8 cellular contexts compared by ENCODE assay signal in genomic region chr2:149587950-149588487, GRCh38. TPM values are rescaled to one million over a fixed set of nuclear protein-coding genes. Genes with fewer than 3 reads are reported as not detected.
DNase-seq lines count a peak whose midpoint lies in the region; ATAC-seq and TF ChIP-seq lines count a peak whose summit lies in the region.

No MANE protein-coding gene starts in this region.

- H3K4me3 ChIP-seq in Karpas-422 (ENCODE audit: low read length) (peak overlapping the region; percentile 99), coronary artery (peak overlapping the region; percentile 80), neuronal stem cell (ENCODE audit: low read length in 2 of 2) (peak overlapping the region; percentile 31 to 88)

- H2BK15ac ChIP-seq in neuronal stem cell (ENCODE audit: low read length) = no peak overlapping the region

- H3K4me2 ChIP-seq in Karpas-422 (ENCODE audit: low read depth, low read length, poor library complexity, severe bottlenecking) = peak overlapping the region; percentile 94
- H3K4me2 ChIP-seq in neuronal stem cell (ENCODE audit: insufficient read depth, low read length, poor library complexity, severe bottlenecking) = peak overlapping the region; percentile 57

- H3K14ac ChIP-seq in neuronal stem cell (ENCODE audit: low read length) = no peak overlapping the region

- DNase-seq in Karpas-422 (no peak), coronary artery (ENCODE audit: low spot score) (no peak), neuronal stem cell (ENCODE audit: low spot score) (no peak), NCI-H748 (lab: John Stamatoyannopoulos, UW; ENCODE audit: unreplicated experiment) (no peak), HuH-7.5 (ENCODE audit: low spot score) (no peak), posterior cingulate gyrus (no peak)

- WGBS in neuronal stem cell (ENCODE audit: extremely low coverage in 2 of 2, insufficient read length in 2 of 2, insufficient replicate concordance in 1 of 2), 2 donors = no CpG with 5 or more reads among the region's 10 CpGs

- H4K91ac ChIP-seq in neuronal stem cell (ENCODE audit: low read depth, low read length, poor library complexity) = no peak overlapping the region

- H2BK120ac ChIP-seq in neuronal stem cell (ENCODE audit: low read depth, low read length) = no peak overlapping the region

- H2BK12ac ChIP-seq in neuronal stem cell (ENCODE audit: low read length) = no peak overlapping the region

- no peak overlapping the region for H3K23ac ChIP-seq in neuronal stem cell (ENCODE audit: low read depth, low read length, poor library complexity)

- no peak overlapping the region for H3K4ac ChIP-seq in neuronal stem cell (ENCODE audit: low read length)

- intact Hi-C loops in posterior cingulate gyrus (cut with DNase I) = no loop called here

- H2AK5ac ChIP-seq in neuronal stem cell (ENCODE audit: low read depth, low read length) = no peak overlapping the region

- H4K20me1 ChIP-seq in Karpas-422 (ENCODE audit: insufficient read depth, low read depth, low read length) = no peaks in the 10 kb centered on the region

- peaks cover 2% of the 10 kb centered on the region for H3K79me1 ChIP-seq in neuronal stem cell (ENCODE audit: low read depth, low read length)

- no peak overlapping the region for H2BK5ac ChIP-seq in neuronal stem cell (ENCODE audit: low read length)

- no peaks in the 10 kb centered on the region for H3K9me2 ChIP-seq in Karpas-422 (replicated peaks; ENCODE audit: insufficient read depth, low read length)

- no peak overlapping the region for H3K18ac ChIP-seq in neuronal stem cell (ENCODE audit: low read length)

- H3K4me1 ChIP-seq in ES-I3 (ENCODE audit: insufficient read depth, low read length) (no peaks in the 10 kb centered on the region; the same call in 1 of the 2 replicates), Karpas-422 (ENCODE audit: low read length) (peaks cover 31% of the 10 kb centered on the region), neuronal stem cell (ENCODE audit: control insufficient read depth in 2 of 2, insufficient read depth in 1 of 2, low read depth in 1 of 2, low read length in 2 of 2) (peaks cover 3 to 6% of the 10 kb centered on the region in 2 donors)

- no peak overlapping the region for H4K8ac ChIP-seq in neuronal stem cell (ENCODE audit: low read depth, low read length)

- no peaks in the 10 kb centered on the region for H3K27me3 ChIP-seq in Karpas-422 (ENCODE audit: low read length)
- H3K27me3 ChIP-seq in neuronal stem cell (ENCODE audit: control insufficient read depth in 3 of 3, insufficient read depth in 3 of 3, low read depth in 1 of 3, low read length in 3 of 3) = no peaks in the 10 kb centered on the region

- H3K27ac ChIP-seq in Karpas-422 (ENCODE audit: low read length) (no peak overlapping the region), coronary artery (peak overlapping the region; percentile 94 to 97), neuronal stem cell (replicated peaks; ENCODE audit: low read length) (no peak overlapping the region)

- no peak for TF ChIP-seq CTCF in coronary artery (IDR thresholded peaks at IDR 0.05)

- H2AFZ ChIP-seq in Karpas-422 (ENCODE audit: low read length) (peak overlapping the region; percentile 80), neuronal stem cell (ENCODE audit: low read length) (peak overlapping the region; percentile 91)

- no peaks in the 10 kb centered on the region for H3K9me3 ChIP-seq in ES-I3 (ENCODE audit: control insufficient read depth, insufficient read depth, low read length)
- no peaks in the 10 kb centered on the region for H3K9me3 ChIP-seq in Karpas-422 (ENCODE audit: low read length)
- no peaks in the 10 kb centered on the region for H3K9me3 ChIP-seq in neuronal stem cell (replicated peaks in 1 of 2; ENCODE audit: control insufficient read depth in 2 of 2, insufficient read depth in 1 of 2, low read depth in 1 of 2, low read length in 2 of 2)

- H3K36me3 ChIP-seq in ES-I3 (ENCODE audit: insufficient read depth, low read length) = 0 out of 2 replicates have a peak, but pooled peaks cover 5% of the 10 kb centered on the region
- H3K36me3 ChIP-seq in Karpas-422 (ENCODE audit: insufficient read depth, low read length) = peaks cover 15% of the 10 kb centered on the region; the same call in 1 of the 2 replicates
- peaks cover 0 to 28% of the 10 kb centered on the region in 2 donors for H3K36me3 ChIP-seq in neuronal stem cell (replicated peaks in 1 of 2; ENCODE audit: control insufficient read depth in 2 of 2, insufficient read depth in 2 of 2, low read length in 2 of 2)

- ATAC-seq in GM21526 (IDR thresholded peaks at IDR 0.05; ENCODE audit: low FRiP score, unreplicated experiment) = peak; percentile 29

- H3K9ac ChIP-seq in ES-I3 (ENCODE audit: low read depth, low read length) (peak overlapping the region; percentile 86), Karpas-422 (ENCODE audit: low read length) (peak overlapping the region; percentile 49), neuronal stem cell (ENCODE audit: low read depth, low read length, poor library complexity) (no peak overlapping the region)

- peaks cover 44% of the 10 kb centered on the region for H3K79me2 ChIP-seq in Karpas-422 (ENCODE audit: low read length)

RNA-seq across cellular contexts. Expression of gene MMADHC, which starts 0.4 kb away (rescaled TPM):
- total RNA-seq in Karpas-422 (2014; rRNA removed; shearing (Covaris generic); ENCODE audit: low replicate concordance) = 51.9 and 110 TPM in 2 replicates
- 70.2 TPM for polyA plus RNA-seq in neuronal stem cell (2013, experiment 1 of 2)
- 68.6 TPM for polyA plus RNA-seq in neuronal stem cell (2013, experiment 2 of 2)

Comparison
In these comparisons a context has a peak if more than half of its experiments do, and no peak if none do; other contexts are left out.
1. H3K27ac ChIP-seq: peak in coronary artery (2 of 2); none in Karpas-422 (single experiment) and neuronal stem cell (single experiment).
2. Peak in every context shown above with its lines, with median percentiles within 50 percentile points of each other: H3K4me3 ChIP-seq.